1 cellular context compared by ENCODE assay signal in genomic region chr1:65164633-65165032, GRCh38.
TF ChIP-seq lines count a peak whose summit lies in the region.

No MANE protein-coding gene starts in this region.

TF ChIP-seq in HepG2, 621 proteins besides CTCF, POLR2A, EP300 and RAD21 (continued from another document):
- no peak for TF ChIP-seq ZBTB2 (CRISPR knock-in tag; IDR thresholded peaks at IDR 0.05; ENCODE audit: low read depth)
- no peak for TF ChIP-seq ARID3A (IDR thresholded peaks at IDR 0.05; ENCODE audit: low read depth, low read length)
- TF ChIP-seq RCOR2 (CRISPR knock-in tag; IDR thresholded peaks at IDR 0.05), result 0 out of 2 replicates have a peak, but pooled peaks have one; percentile 29
- TF ChIP-seq HOMEZ (CRISPR knock-in tag; IDR thresholded peaks at IDR 0.05; ENCODE audit: low read depth), result 0 out of 2 replicates have a peak, but pooled peaks have one; percentile 42
- TF ChIP-seq CHD4 (IDR thresholded peaks at IDR 0.05; ENCODE audit: borderline replicate concordance, low read length), result no peak
- TF ChIP-seq GABPB1 (CRISPR knock-in tag; IDR thresholded peaks at IDR 0.05), result no peak
- no peak for TF ChIP-seq AHDC1 (CRISPR knock-in tag; IDR thresholded peaks at IDR 0.05; ENCODE audit: borderline replicate concordance)
- no peak for TF ChIP-seq REST (IDR thresholded peaks at IDR 0.05; ENCODE audit: borderline replicate concordance in 1 of 2, low read depth in 1 of 2, low read length in 2 of 2)
- peak; percentile 76 for TF ChIP-seq CEBPG (CRISPR knock-in tag; IDR thresholded peaks at IDR 0.05)
- TF ChIP-seq KDM5B (CRISPR knock-in tag; IDR thresholded peaks at IDR 0.05; ENCODE audit: borderline replicate concordance), result no peak
- TF ChIP-seq FOSL2 (CRISPR knock-in tag; IDR thresholded peaks at IDR 0.05), result peak; percentile 31; the same call in 1 of the 2 replicates
- TF ChIP-seq REPIN1 (CRISPR knock-in tag; IDR thresholded peaks at IDR 0.05; ENCODE audit: borderline replicate concordance, low read depth), result no peak
- no peak for TF ChIP-seq TRIM22 (IDR thresholded peaks at IDR 0.05)
TF ChIP-seq in HepG2: peak in this region for 15.
